18 cellular contexts compared by ENCODE assay signal in the genomic region with DNA sequence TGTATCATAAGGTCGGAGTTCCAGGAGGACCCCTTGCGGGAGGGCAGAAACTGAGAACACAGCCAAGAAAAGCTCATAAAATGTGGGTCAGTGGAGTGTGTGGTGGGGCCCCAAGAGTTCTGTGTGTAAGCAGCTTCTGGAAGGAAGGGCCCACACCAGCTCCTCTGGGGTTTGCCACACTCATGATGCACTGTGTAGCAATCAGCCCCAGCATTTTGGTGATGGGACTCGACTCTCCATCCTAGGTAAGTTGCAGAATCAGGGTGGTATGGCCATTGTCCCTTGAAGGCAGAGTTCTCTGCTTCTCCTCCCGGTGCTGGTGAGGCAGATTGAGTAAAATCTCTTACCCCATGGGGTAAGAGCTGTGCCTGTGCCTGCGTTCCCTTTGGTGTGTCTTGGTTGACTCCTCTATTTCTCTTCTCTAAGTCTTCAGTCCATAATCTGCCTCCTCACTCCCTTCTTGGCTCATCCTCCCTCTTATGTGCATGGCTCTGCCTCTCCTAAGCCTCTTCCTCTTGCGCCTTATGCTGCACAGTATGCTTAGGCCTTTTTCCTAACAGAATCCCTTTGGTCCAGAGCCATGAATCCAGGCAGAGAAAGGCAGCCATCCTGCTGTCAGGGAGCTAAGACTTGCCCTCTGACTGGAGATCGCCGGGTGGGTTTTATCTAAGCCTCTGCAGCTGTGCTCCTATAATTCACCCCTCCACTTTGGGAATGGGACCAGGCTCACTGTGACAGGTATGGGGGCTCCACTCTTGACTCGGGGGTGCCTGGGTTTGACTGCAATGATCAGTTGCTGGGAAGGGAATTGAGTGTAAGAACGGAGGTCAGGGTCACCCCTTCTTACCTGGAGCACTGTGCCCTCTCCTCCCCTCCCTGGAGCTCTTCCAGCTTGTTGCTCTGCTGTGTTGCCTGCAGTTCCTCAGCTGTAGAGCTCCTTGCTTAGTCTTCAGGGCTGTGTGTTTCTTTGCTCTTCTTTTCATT. TPM values are rescaled to one million over a fixed set of nuclear protein-coding genes. Genes with fewer than 3 reads are reported as not detected.
A peak's percentile ranks its signal among the peaks of the same experiment; 100 is the strongest.
DNase-seq lines count a peak whose midpoint lies in the region; ATAC-seq and TF ChIP-seq lines count a peak whose summit lies in the region.
"Had no signal": no experiment of that assay in that cellular context is flagged by ENCODE, and none has a peak within 500 bp of the region (broad histone marks: within the 10 kb centered on the region; RNA-seq: fewer than 3 reads in every experiment).

No MANE protein-coding gene starts in this region.

- H3K4me1 Mint-ChIP-seq in activated CD8-positive, alpha-beta T cell treated with anti-CD3 and anti-CD28 coated beads, Interleukin-2, amount 10 ng/mL, durations not matched to agents 7 days and 5 days (ENCODE audit: low read depth): peaks cover 22% of the 10 kb centered on the region

- H3K9me3 Mint-ChIP-seq in activated CD8-positive, alpha-beta T cell treated with anti-CD3 and anti-CD28 coated beads, Interleukin-2, amount 10 ng/mL, durations not matched to agents 7 days and 5 days (ENCODE audit: insufficient read depth): no peaks in the 10 kb centered on the region

- CTCF ChIA-PET in activated CD8-positive, alpha-beta T cell treated with anti-CD3 and anti-CD28 coated beads, Interleukin-2, amount 10 ng/mL, durations not matched to agents 7 days and 5 days (lab: Charles Lee): interaction anchor here (0.8 to 20.0 kb wide), 6 partner anchors 9 to 253 kb away, joined by 3 to 584 read pairs (median 5); no protein-coding TSS in a partner anchor
- CTCF ChIA-PET in HEK293T (lab: Yijun Ruan, JAX): interaction anchor here (1.1 kb wide), 1 partner anchor 185 kb away, joined by 5 read pairs; no protein-coding TSS in a partner anchor

- no peak for TF ChIP-seq POLR2A in suprapubic skin (IDR thresholded peaks at IDR 0.05)

- H3K9me3 ChIP-seq in esophagus (ENCODE audit: control insufficient read depth in 2 of 2, insufficient read depth in 1 of 2, low read depth in 1 of 2, low read length in 1 of 2) (no peaks in the 10 kb centered on the region), suprapubic skin (no peaks in the 10 kb centered on the region)
- H3K9me3 ChIP-seq: colonic mucosa, esophagus squamous epithelium had no signal

- H3K4me3 ChIP-seq in esophagus (ENCODE audit: low read depth in 1 of 2, low read length in 2 of 2): peak overlapping the region; percentile 2 to 24
- peak overlapping the region; percentile 4 for H3K4me3 ChIP-seq in suprapubic skin
- H3K4me3 ChIP-seq: colonic mucosa, GM23248 had no signal

- H3K4me1 ChIP-seq in esophagus (ENCODE audit: control insufficient read depth in 2 of 2, insufficient read depth in 2 of 2, low read length in 1 of 2) (no peaks in the 10 kb centered on the region), suprapubic skin (no peaks in the 10 kb centered on the region)
- H3K4me1 ChIP-seq: colonic mucosa, esophagus squamous epithelium had no signal

- TF ChIP-seq CTCF in suprapubic skin (IDR thresholded peaks at IDR 0.05): no peak

- no peak overlapping the region for H3K27ac ChIP-seq in esophagus (ENCODE audit: low read depth in 2 of 2, low read length in 1 of 2)
- H3K27ac ChIP-seq in suprapubic skin: no peak overlapping the region
- H3K27ac ChIP-seq: GM23248 had no signal

- POLR2A ChIA-PET in activated CD8-positive, alpha-beta T cell treated with anti-CD3 and anti-CD28 coated beads, Interleukin-2, amount 10 ng/mL, durations not matched to agents 7 days and 5 days (lab: Charles Lee): interaction anchor here (0.6 to 20.1 kb wide), 17 partner anchors 17 to 1862 kb away, joined by 3 to 2065 read pairs (median 4); no protein-coding TSS in a partner anchor
- POLR2A ChIA-PET in HEK293T (lab: Yijun Ruan, JAX): no interaction called here

- no peaks in the 10 kb centered on the region for H3K36me3 ChIP-seq in esophagus (ENCODE audit: control insufficient read depth in 2 of 2, insufficient read depth in 2 of 2, low read length in 1 of 2)
- H3K36me3 ChIP-seq in suprapubic skin: no peaks in the 10 kb centered on the region
- H3K36me3 ChIP-seq: colonic mucosa, esophagus squamous epithelium had no signal

- WGBS in esophagus, 2 donors: 79 to 86% methylated on average over 10 of the region's 10 CpGs
- WGBS in suprapubic skin: 95% methylated on average over 8 of the region's 10 CpGs

- peaks cover 67% of the 10 kb centered on the region for H3K36me3 Mint-ChIP-seq in activated CD8-positive, alpha-beta T cell treated with anti-CD3 and anti-CD28 coated beads, Interleukin-2, amount 10 ng/mL, durations not matched to agents 7 days and 5 days (ENCODE audit: low read depth)

- H3K4me3 Mint-ChIP-seq in activated CD8-positive, alpha-beta T cell treated with anti-CD3 and anti-CD28 coated beads, Interleukin-2, amount 10 ng/mL, durations not matched to agents 7 days and 5 days: peak overlapping the region; percentile 90

- no peaks in the 10 kb centered on the region for H3K27me3 Mint-ChIP-seq in activated CD8-positive, alpha-beta T cell treated with anti-CD3 and anti-CD28 coated beads, Interleukin-2, amount 10 ng/mL, durations not matched to agents 7 days and 5 days (ENCODE audit: low read depth)

- peak overlapping the region; percentile 99 for H3K27ac Mint-ChIP-seq in activated CD8-positive, alpha-beta T cell treated with anti-CD3 and anti-CD28 coated beads, Interleukin-2, amount 10 ng/mL, durations not matched to agents 7 days and 5 days

- DNase-seq in activated T-cell treated with anti-CD3 and anti-CD28 coated beads, Interleukin-2, amount 50 U/mL, for 1 hour: peak; percentile 49
- DNase-seq in activated T-cell treated with anti-CD3 and anti-CD28 coated beads for 4 hours (no peak), suprapubic skin (ENCODE audit: low spot score in 2 of 2) (peak in 1 of 2 donors; percentile 28), COLO829 (ENCODE audit: low spot score) (no peak), HEK293T (ENCODE audit: extremely low spot score) (no peak)
- peak; percentile 24 for DNase-seq in activated CD8-positive, alpha-beta T cell treated with anti-CD3 and anti-CD28 coated beads, Interleukin-2, amount 10 ng/mL, durations not matched to agents 7 days and 5 days
- DNase-seq: ACHN; amygdala; colonic mucosa; esophagus squamous epithelium; GM23248; hippocampal formation; NCI-H1092 treated with DMSO at 0.1 percent for 48 hours; NCI-H226; stimulated activated CD4-positive, alpha-beta T cell treated with anti-CD3 and anti-CD28 coated beads, Interleukin-4, amount 100 ng/mL, for 4 hours had no signal

- H3K27me3 ChIP-seq in esophagus (ENCODE audit: control insufficient read depth in 1 of 2, insufficient read depth in 2 of 2, low read length in 2 of 2) (no peaks in the 10 kb centered on the region), suprapubic skin (no peaks in the 10 kb centered on the region)
- H3K27me3 ChIP-seq: colonic mucosa had no signal

- TF ChIP-seq EP300 in suprapubic skin (IDR thresholded peaks at IDR 0.05): no peak

- no peak for ATAC-seq in activated CD8-positive, alpha-beta T cell treated with anti-CD3 and anti-CD28 coated beads, Interleukin-2, amount 10 ng/mL, durations not matched to agents 7 days and 5 days
- ATAC-seq in HG03378 (IDR thresholded peaks at IDR 0.05; ENCODE audit: unreplicated experiment): no peak

TF ChIP-seq in HEK293T, 16 proteins besides CTCF, POLR2A, EP300 and RAD21:
- no peak for TF ChIP-seq SP1 (IDR thresholded peaks at IDR 0.05)
- TF ChIP-seq CTBP1 (IDR thresholded peaks at IDR 0.05; ENCODE audit: borderline replicate concordance): no peak
- TF ChIP-seq NFRKB (IDR thresholded peaks at IDR 0.05): no peak
- TF ChIP-seq FOXA1 (IDR thresholded peaks at IDR 0.05): no peak
- no peak for TF ChIP-seq HDGF (IDR thresholded peaks at IDR 0.05; ENCODE audit: borderline replicate concordance)
- TF ChIP-seq ELF4 (IDR thresholded peaks at IDR 0.05): no peak
- TF ChIP-seq LEF1 (IDR thresholded peaks at IDR 0.05; ENCODE audit: borderline replicate concordance): no peak
- TF ChIP-seq TARDBP (IDR thresholded peaks at IDR 0.05): no peak
- no peak for TF ChIP-seq FOXK2 (IDR thresholded peaks at IDR 0.05)
- no peak for TF ChIP-seq L3MBTL2 (conservative IDR thresholded peaks at IDR 0.05)
- no peak for TF ChIP-seq FOXM1 (IDR thresholded peaks at IDR 0.05; ENCODE audit: borderline replicate concordance)
- TF ChIP-seq ARNT (IDR thresholded peaks at IDR 0.05): no peak
- no peak for TF ChIP-seq PKNOX1 (IDR thresholded peaks at IDR 0.05)
- TF ChIP-seq BHLHE40 (IDR thresholded peaks at IDR 0.05; ENCODE audit: borderline replicate concordance): no peak

RNA-seq across cellular contexts. Expression of gene PRSS2, which starts 17.8 kb away (rescaled TPM):
- not detected for total RNA-seq in activated CD8-positive, alpha-beta T cell treated with anti-CD3 and anti-CD28 coated beads, Interleukin-2, amount 10 ng/mL, durations not matched to agents 7 days and 5 days
- polyA plus RNA-seq in esophagus: 1 to 10 TPM in 1 of 2 donors, under 1 TPM in 1; 0.61 to 3.3 TPM
- total RNA-seq in suprapubic skin: not detected
- total RNA-seq: esophagus squamous epithelium; GM23248; T-helper 1 cell treated with Interleukin-12 subunit alpha and Interleukin-12 subunit beta and Interleukin-4 antibody, amounts not matched to agents 30 ng/mL and 1 ng/mL, for 36 hours had no signal
- polyA plus RNA-seq: GM23248 had no signal

RNA-seq across cellular contexts. Expression of gene PRSS1, which starts 39.3 kb away (rescaled TPM):
- total RNA-seq in activated CD8-positive, alpha-beta T cell treated with anti-CD3 and anti-CD28 coated beads, Interleukin-2, amount 10 ng/mL, durations not matched to agents 7 days and 5 days: not detected
- polyA plus RNA-seq in esophagus: 1 to 10 TPM in 1 of 2 donors, under 1 TPM in 1; 0.59 to 3.0 TPM
- total RNA-seq in suprapubic skin: not detected
- total RNA-seq: esophagus squamous epithelium; GM23248; T-helper 1 cell treated with Interleukin-12 subunit alpha and Interleukin-12 subunit beta and Interleukin-4 antibody, amounts not matched to agents 30 ng/mL and 1 ng/mL, for 36 hours had no signal
- polyA plus RNA-seq: GM23248 had no signal

Comparison
In these comparisons a context has a peak if more than half of its experiments do, and no peak if none do; other contexts are left out.
1. DNase-seq: peak in activated T-cell treated with anti-CD3 and anti-CD28 coated beads, Interleukin-2, amount 50 U/mL, for 1 hour (single experiment) and activated CD8-positive, alpha-beta T cell treated with anti-CD3 and anti-CD28 coated beads, Interleukin-2, amount 10 ng/mL, durations not matched to agents 7 days and 5 days (single experiment); none in activated T-cell treated with anti-CD3 and anti-CD28 coated beads for 4 hours (single experiment), COLO829 (single experiment) and HEK293T (single experiment).